17 cellular contexts compared by ENCODE assay signal in genomic region chr5:39055027-39055759, GRCh38. TPM values are rescaled to one million over a fixed set of nuclear protein-coding genes. Genes with fewer than 3 reads are reported as not detected.
DNase-seq lines count a peak whose midpoint lies in the region; ATAC-seq, FAIRE-seq and TF ChIP-seq lines count a peak whose summit lies in the region.
"Had no signal": no experiment of that assay in that cellular context is flagged by ENCODE, and none has a peak within 500 bp of the region (broad histone marks: within the 10 kb centered on the region; RNA-seq: fewer than 3 reads in every experiment).

No MANE protein-coding gene starts in this region.

- H3K9me3 Mint-ChIP-seq in CD4-positive, alpha-beta T cell = no peaks in the 10 kb centered on the region
- H3K9me3 Mint-ChIP-seq in WTC11 = no peaks in the 10 kb centered on the region
- H3K9me3 Mint-ChIP-seq: CD8-positive, alpha-beta memory T cell had no signal

- H3K27me3 Mint-ChIP-seq in CD4-positive, alpha-beta T cell = no peaks in the 10 kb centered on the region
- H3K27me3 Mint-ChIP-seq in WTC11 (ENCODE audit: low read depth) = no peaks in the 10 kb centered on the region
- H3K27me3 Mint-ChIP-seq: CD8-positive, alpha-beta memory T cell had no signal

- peak; percentile 44 for FAIRE-seq in HTR-8/SVneo (lab: Jason Lieb, UNC)
- FAIRE-seq in HepG2 (lab: Jason Lieb, UNC) = no peak
- FAIRE-seq: H1 had no signal

- no peak for TF ChIP-seq RAD21 in HepG2 (CRISPR knock-in tag; IDR thresholded peaks at IDR 0.05)

- peak overlapping the region; percentile 34 for H3K4me3 Mint-ChIP-seq in CD4-positive, alpha-beta T cell
- no peak overlapping the region for H3K4me3 Mint-ChIP-seq in WTC11

- POLR2A ChIA-PET in CD4-positive, alpha-beta T cell (lab: Charles Lee) = no interaction called here
- POLR2A ChIA-PET in WTC11 (lab: Charles Lee) = no interaction called here
- POLR2A ChIA-PET in HepG2 (lab: Yijun Ruan, JAX) = no interaction called here

- CTCF ChIA-PET in CD4-positive, alpha-beta T cell (lab: Charles Lee) = no interaction called here
- CTCF ChIA-PET in WTC11 (lab: Charles Lee) = no interaction called here
- CTCF ChIA-PET in HepG2 (lab: Yijun Ruan, JAX; ENCODE audit: low intra/inter-chr PET ratio, low total read pairs) = no interaction called here

- H3K36me3 Mint-ChIP-seq in CD4-positive, alpha-beta T cell (ENCODE audit: low read depth) = peaks cover 39% of the 10 kb centered on the region
- no peaks in the 10 kb centered on the region for H3K36me3 Mint-ChIP-seq in WTC11

- H3K27ac Mint-ChIP-seq in CD4-positive, alpha-beta T cell = no peak overlapping the region
- H3K27ac Mint-ChIP-seq in WTC11 = peak overlapping the region; percentile 50

- no peak overlapping the region for H3K27ac ChIP-seq in CD4-positive, alpha-beta T cell (ENCODE audit: low read depth, low read length)
- H3K27ac ChIP-seq in HepG2 (ENCODE audit: extremely low read length, insufficient read depth, low read length) = no peak overlapping the region

- no peak overlapping the region for H3K4me2 ChIP-seq in HepG2 (ENCODE audit: low read depth, low read length)
- H3K4me2 ChIP-seq: SK-N-SH had no signal

- H3K9ac ChIP-seq in HepG2 (ENCODE audit: insufficient read depth, low read depth, low read length) = no peak overlapping the region
- H3K9ac ChIP-seq: SK-N-SH had no signal

- ATAC-seq in CD4-positive, alpha-beta T cell (ENCODE audit: poor library complexity) = no peak
- ATAC-seq in WTC11 (no peak), HepG2 (peak; percentile 62), HG02885 (IDR thresholded peaks at IDR 0.05; ENCODE audit: poor library complexity, unreplicated experiment) (no peak), HG03571 (IDR thresholded peaks at IDR 0.05; ENCODE audit: unreplicated experiment) (no peak)
- ATAC-seq: Panc1 had no signal

- peaks cover 42% of the 10 kb centered on the region for H4K20me1 ChIP-seq in HepG2 (ENCODE audit: insufficient read depth, low read length)

- TF ChIP-seq EP300 in HepG2 (IDR thresholded peaks at IDR 0.05; ENCODE audit: low read depth in 2 of 2, low read length in 2 of 2) (no peak), HepG2 (CRISPR knock-in tag; IDR thresholded peaks at IDR 0.05; ENCODE audit: borderline replicate concordance) (no peak)

- no peak overlapping the region for H3K4me3 ChIP-seq in HepG2 (replicated peaks in 1 of 3; ENCODE audit: insufficient read depth in 1 of 3, low read depth in 2 of 3, low read length in 3 of 3)

- H3K9me3 ChIP-seq in CD4-positive, alpha-beta T cell (ENCODE audit: control insufficient read depth, low read length) = no peaks in the 10 kb centered on the region
- H3K9me3 ChIP-seq in HepG2 (ENCODE audit: low read length) = no peaks in the 10 kb centered on the region
- H3K9me3 ChIP-seq: BE2C, SK-N-SH had no signal

- peaks cover 87% of the 10 kb centered on the region for H3K4me1 Mint-ChIP-seq in CD4-positive, alpha-beta T cell (ENCODE audit: low read depth)
- peaks cover 30% of the 10 kb centered on the region for H3K4me1 Mint-ChIP-seq in WTC11

- in situ Hi-C loops in HepG2 (cut with HindIII; ENCODE audit: extremely low pct_ligation_motif_present, low pct_unique_long_range_greater_than_20kb) = no loop called here

- DNase-seq in CD4-positive, alpha-beta T cell = no peak
- DNase-seq in HTR-8/SVneo (ENCODE audit: insufficient read length, low spot score) (no peak), WTC11 (ENCODE audit: low spot score) (no peak), HepG2 (ENCODE audit: low spot score) (no peak), globus pallidus (ENCODE audit: low spot score) (no peak), DMS53 (lab: John Stamatoyannopoulos, UW) (no peak)
- DNase-seq: BE2C; CD8-positive, alpha-beta memory T cell; IMR-90; NCI-H1417 treated with DMSO at 0.1 percent for 48 hours; NCI-H2081; NCI-H226; SK-N-SH had no signal

- no peak for TF ChIP-seq POLR2A in HepG2 (IDR thresholded peaks at IDR 0.05; ENCODE audit: insufficient read depth in 1 of 2, low read depth in 2 of 2, low read length in 2 of 2)

- no peaks in the 10 kb centered on the region for H3K27me3 ChIP-seq in CD4-positive, alpha-beta T cell (ENCODE audit: control insufficient read depth, insufficient read depth, low read length)
- H3K27me3 ChIP-seq in HepG2 (ENCODE audit: control insufficient read depth in 1 of 2, insufficient read depth in 2 of 2, low read length in 2 of 2) = no peaks in the 10 kb centered on the region
- H3K27me3 ChIP-seq: BE2C had no signal

- intact Hi-C loops in CD4-positive, alpha-beta T cell (cut with DNase I, micrococcal nuclease) = loop anchor here in 1 of 2 experiments (5.0 kb wide), 1 partner anchor 38 kb away; no protein-coding TSS in a partner anchor
- intact Hi-C loops in HepG2 (cut with micrococcal nuclease; ENCODE audit: unreplicated experiment) = no loop called here

- H3K79me2 ChIP-seq in HepG2 (ENCODE audit: insufficient read depth, low read length) = peaks cover 69% of the 10 kb centered on the region

- no peak for TF ChIP-seq CTCF in CD4-positive, alpha-beta T cell (IDR thresholded peaks at IDR 0.05)
- TF ChIP-seq CTCF in WTC11 (IDR thresholded peaks at IDR 0.05) (no peak), HepG2 (CRISPR knock-in tag; IDR thresholded peaks at IDR 0.05) (no peak)

- no peak overlapping the region for H2AFZ ChIP-seq in HepG2 (ENCODE audit: low read length)

- BruUV-seq in HepG2 (replicated peaks; lab: Mats Ljungman, UMichigan) = no TSS peak

- 76% methylated on average over 3 of the region's 3 CpGs for WGBS in HepG2 (ENCODE audit: low lambda C conversion rate)

- no peaks in the 10 kb centered on the region for H3K36me3 ChIP-seq in HepG2 (replicated peaks in 1 of 2; ENCODE audit: control insufficient read depth in 1 of 2, insufficient read depth in 2 of 2, low read length in 2 of 2)
- H3K36me3 ChIP-seq: BE2C had no signal

- peaks cover 36% of the 10 kb centered on the region for H3K4me1 ChIP-seq in HepG2 (ENCODE audit: insufficient read depth, low read length)
- H3K4me1 ChIP-seq: BE2C had no signal

TF ChIP-seq in WTC11, 78 proteins besides CTCF, POLR2A, EP300 and RAD21 (continues in another document):
- TF ChIP-seq TCF7 (CRISPR knock-in tag; IDR thresholded peaks at IDR 0.05; ENCODE audit: low read depth) (no peak), ZNF671 (CRISPR knock-in tag; IDR thresholded peaks at IDR 0.05) (no peak), MXD4 (CRISPR knock-in tag; IDR thresholded peaks at IDR 0.05; ENCODE audit: borderline replicate concordance) (no peak), GTF2I (CRISPR knock-in tag; conservative IDR thresholded peaks at IDR 0.05) (no peak)

TF ChIP-seq in HepG2, 621 proteins besides CTCF, POLR2A, EP300 and RAD21:
- 0 out of 2 replicates have a peak, but pooled peaks have one; percentile 12 for TF ChIP-seq ARID3A (IDR thresholded peaks at IDR 0.05; ENCODE audit: low read depth, low read length)
- TF ChIP-seq FOXP1 (IDR thresholded peaks at IDR 0.05) = no peak
- 0 out of 2 replicates have a peak, but pooled peaks have one; percentile 13 for TF ChIP-seq FOXP1 (CRISPR knock-in tag; IDR thresholded peaks at IDR 0.05)
- no peak for TF ChIP-seq ESRRA (CRISPR knock-in tag; IDR thresholded peaks at IDR 0.05; ENCODE audit: low read depth)

RNA-seq across cellular contexts. Expression of gene RICTOR, which starts 19.0 kb away (rescaled TPM):
- total RNA-seq in CD4-positive, alpha-beta T cell = 100 to 1,000 TPM; 125 TPM
- total RNA-seq in WTC11 (2021) = 20.7 to 23.0 TPM (median 22.4 TPM) in 3 replicates
- 10.7 and 32.6 TPM in 2 replicates for total RNA-seq in HepG2 (2016; rRNA removed; fragmentation: Illumina TruSeq; extraction: Trizol)
- total RNA-seq in HepG2 (2016; cell fraction: cytosol; rRNA removed; fragmentation: Illumina TruSeq; extraction: Trizol; ENCODE audit: low read depth) = 16.4 and 17.4 TPM in 2 replicates
- total RNA-seq in HepG2 (2016; cell fraction: insoluble cytoplasmic fraction; rRNA removed; fragmentation: Illumina TruSeq; extraction: Trizol) = 10.0 and 26.1 TPM in 2 replicates
- total RNA-seq in HepG2 (2016; cell fraction: membrane; rRNA removed; fragmentation: Illumina TruSeq; extraction: Trizol) = 6.9 and 7.8 TPM in 2 replicates
- total RNA-seq in HepG2 (2016; cell fraction: nucleus; rRNA removed; fragmentation: Illumina TruSeq; extraction: Trizol) = 29.8 and 31.8 TPM in 2 replicates
- polyA plus RNA-seq in HepG2 (2011; rRNA removed) = 11.0 and 15.4 TPM in 2 replicates
- polyA plus RNA-seq in HepG2 (2011; cell fraction: cytosol; rRNA removed) = 3.2 and 5.3 TPM in 2 replicates
- 20.3 and 24.2 TPM in 2 replicates for polyA plus RNA-seq in HepG2 (2011; cell fraction: nucleus; rRNA removed)
- 10.5 and 12.5 TPM in 2 replicates for polyA plus RNA-seq in HepG2 (2012)
- 0.07 and 0.10 TPM in 2 replicates for polyA plus RNA-seq in HepG2 (2016; cell fraction: cytosol; fragmentation: Illumina TruSeq; extraction: Trizol; ENCODE audit: low read depth)
- 6.0 and 7.1 TPM in 2 replicates for polyA plus RNA-seq in HepG2 (2016; cell fraction: insoluble cytoplasmic fraction; fragmentation: Illumina TruSeq; extraction: Trizol; ENCODE audit: low read depth)
- 0.34 and 0.49 TPM in 2 replicates for polyA plus RNA-seq in HepG2 (2016; cell fraction: membrane; fragmentation: Illumina TruSeq; extraction: Trizol; ENCODE audit: low read depth)
- polyA plus RNA-seq in HepG2 (2016; cell fraction: nucleus; fragmentation: Illumina TruSeq; extraction: Trizol; ENCODE audit: insufficient read depth, low read depth) = 22.0 and 22.5 TPM in 2 replicates
- 49.0 and 56.1 TPM in 2 replicates for polyA minus RNA-seq in HepG2 (2011; rRNA and poly(A)+ RNA removed; ENCODE audit: low replicate concordance)
- polyA minus RNA-seq in HepG2 (2011; cell fraction: cytosol; rRNA and poly(A)+ RNA removed) = 25.4 and 35.2 TPM in 2 replicates
- polyA minus RNA-seq in HepG2 (2011; cell fraction: nucleus; rRNA and poly(A)+ RNA removed) = 180 and 184 TPM in 2 replicates
